8 cellular contexts compared by ENCODE assay signal in genomic region chr12:62466596-62467411, GRCh38. TPM values are rescaled to one million over a fixed set of nuclear protein-coding genes. Genes with fewer than 3 reads are reported as not detected.
DNase-seq lines count a peak whose midpoint lies in the region; ATAC-seq, FAIRE-seq and TF ChIP-seq lines count a peak whose summit lies in the region.

Gene MON2 (plus strand): TSS chr12:62466826. CDS start chr12:62467208, 382 bp downstream.

- H3K27me3 ChIP-seq in ACC112 (ENCODE audit: insufficient read depth, low read length): no peaks in the 10 kb centered on the region; the same call in none of the 2 replicates
- H3K27me3 ChIP-seq in WERI-Rb-1 (ENCODE audit: insufficient read depth, low read depth, severe bottlenecking): no peaks in the 10 kb centered on the region
- H3K27me3 ChIP-seq in breast epithelium: no peaks in the 10 kb centered on the region
- no peaks in the 10 kb centered on the region for H3K27me3 ChIP-seq in small intestine (ENCODE audit: control insufficient read depth in 2 of 2, insufficient read depth in 2 of 2, low read length in 2 of 2)

- WGBS in small intestine, 3 donors: 0 to 1% (median 0%) methylated on average over 54 to 61 of the region's 61 CpGs

- H3K36me3 ChIP-seq in ACC112 (ENCODE audit: insufficient read depth, low read length) (no peaks in the 10 kb centered on the region; the same call in 1 of the 2 replicates), WERI-Rb-1 (peaks cover 8% of the 10 kb centered on the region), breast epithelium (no peaks in the 10 kb centered on the region), small intestine (ENCODE audit: control insufficient read depth in 2 of 2, insufficient read depth in 2 of 2, low read length in 2 of 2) (no peaks in the 10 kb centered on the region)

- FAIRE-seq in small intestine (lab: Jason Lieb, UNC): no peak

- DNase-seq in NCI-H2196 treated with DMSO at 0.1 percent for 48 hours (lab: John Stamatoyannopoulos, UW; ENCODE audit: unreplicated experiment) (peak; percentile 77), WERI-Rb-1 (peak; percentile 89), breast epithelium (ENCODE audit: low spot score in 2 of 2) (peak; percentile 79 to 81), iPS-NIHi11 (ENCODE audit: low spot score) (peak; percentile 98), small intestine (peak; percentile 89)

- intact Hi-C loops in breast epithelium (cut with DNase I; ENCODE audit: low total_unique reads): no loop called here

- H3K4me3 ChIP-seq in ACC112 (ENCODE audit: low read depth, low read length) (peak within 1 kb of the TSS; percentile 85), WERI-Rb-1 (ENCODE audit: low read depth, low read length) (peak within 1 kb of the TSS; percentile 92), breast epithelium (peak within 1 kb of the TSS; percentile 72 to 99 (median 94)), small intestine (ENCODE audit: low read depth in 1 of 2, low read length in 2 of 2) (peak within 1 kb of the TSS; percentile 77 to 95)

- H3K79me2 ChIP-seq in ACC112 (ENCODE audit: control insufficient read depth, insufficient read depth, low read length, unreplicated experiment): peaks cover 50% of the 10 kb centered on the region

- H3K9me3 ChIP-seq in WERI-Rb-1 (ENCODE audit: severe bottlenecking) (peaks cover 6% of the 10 kb centered on the region), breast epithelium (peaks cover 0 to 4% of the 10 kb centered on the region in 2 donors), small intestine (ENCODE audit: control insufficient read depth, low read depth) (no peaks in the 10 kb centered on the region)

- peak; percentile 72 for TF ChIP-seq POLR2A in breast epithelium (IDR thresholded peaks at IDR 0.05)

- no peak for TF ChIP-seq CTCF in WERI-Rb-1 (IDR thresholded peaks at IDR 0.05; ENCODE audit: low read depth, low read length)
- no peak for TF ChIP-seq CTCF in breast epithelium (IDR thresholded peaks at IDR 0.05)

- ATAC-seq in GM18868 (IDR thresholded peaks at IDR 0.05; ENCODE audit: unreplicated experiment) (peak; percentile 99), HG03103 (IDR thresholded peaks at IDR 0.05; ENCODE audit: low read depth, unreplicated experiment) (peak; percentile 98)

- peak within 1 kb of the TSS; percentile 55 for H3K27ac ChIP-seq in ACC112 (ENCODE audit: low read depth, low read length)
- H3K27ac ChIP-seq in WERI-Rb-1: peak within 1 kb of the TSS; percentile 84
- peak within 1 kb of the TSS; percentile 98 to 99 for H3K27ac ChIP-seq in breast epithelium
- peak within 1 kb of the TSS; percentile 73 to 98 for H3K27ac ChIP-seq in small intestine (ENCODE audit: low read depth in 1 of 2, low read length in 1 of 2)

- H3K4me1 ChIP-seq in ACC112 (ENCODE audit: control insufficient read depth, insufficient read depth, low read length, unreplicated experiment) (no peaks in the 10 kb centered on the region), breast epithelium (no peaks in the 10 kb centered on the region), small intestine (ENCODE audit: control insufficient read depth in 2 of 2, insufficient read depth in 1 of 2, low read depth in 1 of 2, low read length in 1 of 2) (peaks cover 4 to 5% of the 10 kb centered on the region in 2 donors)

- H2AFZ ChIP-seq in ACC112 (ENCODE audit: low read length, unreplicated experiment): peak within 1 kb of the TSS; percentile 98

RNA-seq across cellular contexts. Expression of gene MON2, which starts in this region (rescaled TPM):
- 100 to 1,000 TPM in 2 of 3 donors, 10 to 100 TPM in 1; 85.0 to 162 (median 123) TPM for total RNA-seq in breast epithelium
- 1 to 10 TPM; 7.1 to 9.6 (median 8.9) TPM for polyA plus RNA-seq in small intestine

Comparison
In these comparisons a context has a peak if more than half of its experiments do, and no peak if none do; other contexts are left out.
1. Peak in every context shown above with its lines: DNase-seq, ATAC-seq, H3K4me3 ChIP-seq and H3K27ac ChIP-seq.